Comparison of ENCODE assay signal across 13 cellular contexts in the genomic region with DNA sequence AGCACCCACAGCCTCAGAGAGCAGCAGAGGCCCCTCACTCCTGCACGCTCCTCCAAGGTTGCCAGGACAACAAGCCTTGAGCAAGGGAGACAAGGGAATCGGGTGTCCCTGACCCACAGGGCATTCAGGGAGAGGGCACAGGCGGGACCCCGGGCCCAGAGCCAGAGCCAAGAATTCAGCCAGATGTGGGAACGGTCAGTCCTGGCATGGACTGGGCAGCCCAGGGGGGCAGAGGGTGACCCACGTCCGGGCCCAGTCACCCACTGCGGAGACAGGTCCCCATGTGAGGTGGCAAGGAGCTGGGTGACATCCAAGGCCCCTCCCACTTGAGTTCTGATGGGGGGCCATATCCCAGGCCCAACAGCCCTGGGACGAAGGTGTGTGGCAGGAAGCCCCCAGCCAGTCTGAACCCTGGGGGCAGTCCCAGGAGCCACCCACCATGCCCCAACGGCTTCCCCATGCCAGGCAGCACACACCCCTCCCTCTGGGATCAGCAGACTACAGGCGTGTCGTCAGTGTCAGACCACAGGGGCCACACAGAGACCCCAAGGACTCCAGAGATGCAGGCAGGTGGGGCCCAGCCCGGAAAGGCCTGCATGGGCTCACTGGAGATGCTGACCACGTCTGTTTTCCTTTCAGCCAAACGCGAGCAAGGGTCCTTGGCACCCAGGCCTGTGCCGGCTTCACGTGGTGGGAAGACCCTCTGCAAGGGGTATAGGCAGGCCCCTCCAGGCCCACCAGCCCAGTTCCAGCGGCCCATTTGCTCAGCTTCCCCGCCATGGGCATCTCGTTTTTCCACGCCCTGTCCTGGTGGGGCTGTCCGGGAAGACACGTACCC. TPM values are rescaled to one million over a fixed set of nuclear protein-coding genes. Genes with fewer than 3 reads are reported as not detected.
DNase-seq lines count a peak whose midpoint lies in the region; ATAC-seq and TF ChIP-seq lines count a peak whose summit lies in the region.
"Had no signal": no experiment of that assay in that cellular context is flagged by ENCODE, and none has a peak within 500 bp of the region (broad histone marks: within the 10 kb centered on the region; RNA-seq: fewer than 3 reads in every experiment).

No MANE protein-coding gene starts in this region.

- H3K4me1 ChIP-seq in right cardiac atrium (ENCODE audit: control insufficient read depth, insufficient read depth, low read length) (no peaks in the 10 kb centered on the region), esophagus muscularis mucosa (no peaks in the 10 kb centered on the region)
- H3K4me1 ChIP-seq: Caco-2 had no signal

- no peak for ATAC-seq in right cardiac atrium
- ATAC-seq in left ventricle myocardium superior: no peak
- no peak for ATAC-seq in GM18498 (IDR thresholded peaks at IDR 0.05; ENCODE audit: unreplicated experiment)

- H3K4me3 Mint-ChIP-seq in neural crest cell: no peak overlapping the region
- H3K4me3 Mint-ChIP-seq: CD8-positive, alpha-beta memory T cell had no signal

- no peak for TF ChIP-seq EP300 in esophagus muscularis mucosa (IDR thresholded peaks at IDR 0.05)

- intact Hi-C loops in right cardiac atrium (cut with DNase I) (no loop called here), left ventricle myocardium superior (cut with micrococcal nuclease) (no loop called here), esophagus muscularis mucosa (cut with DNase I) (no loop called here)

- no peaks in the 10 kb centered on the region for H3K4me1 Mint-ChIP-seq in neural crest cell
- H3K4me1 Mint-ChIP-seq: CD8-positive, alpha-beta memory T cell had no signal

- no peaks in the 10 kb centered on the region for H3K27me3 Mint-ChIP-seq in neural crest cell (ENCODE audit: low read depth)

- H3K27ac Mint-ChIP-seq in neural crest cell (ENCODE audit: unreplicated experiment): peak overlapping the region; percentile 43
- H3K27ac Mint-ChIP-seq: CD8-positive, alpha-beta memory T cell had no signal

- no peaks in the 10 kb centered on the region for H3K36me3 Mint-ChIP-seq in neural crest cell (ENCODE audit: low read depth)
- H3K36me3 Mint-ChIP-seq: CD8-positive, alpha-beta memory T cell had no signal

- no peaks in the 10 kb centered on the region for H3K27me3 ChIP-seq in right cardiac atrium (ENCODE audit: control insufficient read depth, insufficient read depth)
- H3K27me3 ChIP-seq in esophagus muscularis mucosa: no peaks in the 10 kb centered on the region

- peaks cover 2% of the 10 kb centered on the region for H3K9me3 Mint-ChIP-seq in neural crest cell
- H3K9me3 Mint-ChIP-seq: CD8-positive, alpha-beta memory T cell had no signal

- no peak overlapping the region for H3K27ac ChIP-seq in right cardiac atrium (ENCODE audit: low read length)
- H3K27ac ChIP-seq in esophagus muscularis mucosa (replicated peaks in 1 of 4): no peak overlapping the region
- no peak overlapping the region for H3K27ac ChIP-seq in substantia nigra (ENCODE audit: low read depth, low read length, poor library complexity, severe bottlenecking)
- H3K27ac ChIP-seq: HL-60 had no signal

- H3K9me3 ChIP-seq in right cardiac atrium (ENCODE audit: control insufficient read depth, low read length): no peaks in the 10 kb centered on the region
- H3K9me3 ChIP-seq in esophagus muscularis mucosa: no peaks in the 10 kb centered on the region
- H3K9me3 ChIP-seq: Caco-2 had no signal

- TF ChIP-seq POLR2A in esophagus muscularis mucosa (IDR thresholded peaks at IDR 0.05; ENCODE audit: low read depth): no peak

- H3K4me3 ChIP-seq in right cardiac atrium (ENCODE audit: low read length) (no peak overlapping the region), esophagus muscularis mucosa (no peak overlapping the region)

- 86% methylated on average over 24 of the region's 24 CpGs for WGBS in right cardiac atrium
- 91% methylated on average over 11 of the region's 24 CpGs for WGBS in esophagus muscularis mucosa

- H3K36me3 ChIP-seq in esophagus muscularis mucosa: no peaks in the 10 kb centered on the region

- no peak for TF ChIP-seq CTCF in esophagus muscularis mucosa (IDR thresholded peaks at IDR 0.05)
- no peak for TF ChIP-seq CTCF in neural crest cell (conservative IDR thresholded peaks at IDR 0.05)

- DNase-seq in right cardiac atrium: peak in 2 of 3 donors; percentile 46 to 48
- no peak for DNase-seq in left ventricle myocardium superior
- peak; percentile 74 for DNase-seq in esophagus muscularis mucosa (ENCODE audit: extremely low spot score)
- no peak for DNase-seq in neural crest cell (ENCODE audit: low read depth, low spot score)
- DNase-seq in EL: no peak
- DNase-seq in substantia nigra (lab: John Stamatoyannopoulos, UW): no peak
- DNase-seq: Caco-2; CD8-positive, alpha-beta memory T cell; DND-41; GF-D8 had no signal

RNA-seq across cellular contexts. Expression of gene USP6, which starts 23.0 kb away (rescaled TPM):
- total RNA-seq in right cardiac atrium (under 1 TPM in 3 of 4 donors, not detected in 1; 0.06 to 0.20 (median 0.09) TPM), left ventricle myocardium superior (0.15 TPM), esophagus muscularis mucosa (1 to 10 TPM in 1 of 4 donors, under 1 TPM in 2, not detected in 1; 0.06 to 2.9 (median 0.33) TPM), neural crest cell (0.26 and 0.30 TPM in 2 replicates)
- under 0.01 TPM for polyA plus RNA-seq in right cardiac atrium
- polyA plus RNA-seq: BJ had no signal

RNA-seq across cellular contexts. Expression of gene ZNF232, which starts 27.2 kb away (rescaled TPM):
- total RNA-seq in right cardiac atrium (1 to 10 TPM; 4.0 to 7.4 (median 5.6) TPM), left ventricle myocardium superior (2.6 TPM), esophagus muscularis mucosa (10 to 100 TPM in 2 of 4 donors, 1 to 10 TPM in 2; 8.4 to 12.5 (median 10.8) TPM), neural crest cell (41.9 and 43.9 TPM in 2 replicates)
- polyA plus RNA-seq in right cardiac atrium: 3.1 TPM

RNA-seq across cellular contexts. Expression of gene ZNF594, which starts 52.8 kb away (rescaled TPM):
- total RNA-seq in right cardiac atrium: 1 to 10 TPM; 6.8 to 8.2 (median 7.8) TPM
- 2.4 TPM for polyA plus RNA-seq in right cardiac atrium
- total RNA-seq in left ventricle myocardium superior: 7.5 TPM
- total RNA-seq in esophagus muscularis mucosa: 10 to 100 TPM in 2 of 4 donors, 1 to 10 TPM in 2; 7.5 to 13.3 (median 9.6) TPM
- total RNA-seq in neural crest cell: 21.5 and 23.7 TPM in 2 replicates

Comparison
In these comparisons a context has a peak if more than half of its experiments do, and no peak if none do; other contexts are left out.
1. DNase-seq: peak in right cardiac atrium (2 of 3) and esophagus muscularis mucosa (single experiment); none in left ventricle myocardium superior (single experiment), neural crest cell (single experiment), EL (single experiment) and substantia nigra (0 of 49).